20 cellular contexts compared by ENCODE assay signal in genomic region chr4:99402765-99403164, GRCh38. TPM values are rescaled to one million over a fixed set of nuclear protein-coding genes. Genes with fewer than 3 reads are reported as not detected.
A peak's percentile ranks its signal among the peaks of the same experiment; 100 is the strongest.
DNase-seq lines count a peak whose midpoint lies in the region; ATAC-seq, FAIRE-seq and TF ChIP-seq lines count a peak whose summit lies in the region.
"Had no signal": no experiment of that assay in that cellular context is flagged by ENCODE, and none has a peak within 500 bp of the region (broad histone marks: within the 10 kb centered on the region; RNA-seq: fewer than 3 reads in every experiment).

No MANE protein-coding gene starts in this region.

- no peak overlapping the region for H3K18ac ChIP-seq in mesenchymal stem cell (ENCODE audit: low read depth in 1 of 2, low read length in 2 of 2)

- H3K9me3 ChIP-seq in K562 (replicated peaks; ENCODE audit: control insufficient read depth, insufficient read depth, low read depth, low read length) (no peaks in the 10 kb centered on the region), mesenchymal stem cell (ENCODE audit: control insufficient read depth, low read length) (no peaks in the 10 kb centered on the region)
- H3K9me3 ChIP-seq in CD4-positive, alpha-beta T cell (ENCODE audit: control insufficient read depth, low read length): no peaks in the 10 kb centered on the region
- H3K9me3 ChIP-seq: testis had no signal

- no peaks in the 10 kb centered on the region for H3K36me3 Mint-ChIP-seq in GM23338 (ENCODE audit: low read depth)
- no peaks in the 10 kb centered on the region for H3K36me3 Mint-ChIP-seq in CD4-positive, alpha-beta T cell (ENCODE audit: low read depth)
- H3K36me3 Mint-ChIP-seq: mesothelial cell of epicardium had no signal

- H3K4me2 ChIP-seq in GM23338 (no peak overlapping the region), K562 (ENCODE audit: insufficient read depth, low read length) (no peak overlapping the region), mesenchymal stem cell (ENCODE audit: low read length, poor library complexity, severe bottlenecking) (no peak overlapping the region)

- H4K20me1 ChIP-seq in GM23338 (replicated peaks; ENCODE audit: insufficient read depth) (no peaks in the 10 kb centered on the region), K562 (replicated peaks; ENCODE audit: control insufficient read depth, insufficient read depth, low read length) (no peaks in the 10 kb centered on the region)

- H3K4me1 ChIP-seq in GM23338 (ENCODE audit: insufficient read depth) (peaks cover 17% of the 10 kb centered on the region), K562 (replicated peaks in 1 of 2; ENCODE audit: control insufficient read depth in 2 of 2, insufficient read depth in 2 of 2, low read length in 2 of 2) (no peaks in the 10 kb centered on the region), mesenchymal stem cell (ENCODE audit: control insufficient read depth, insufficient read depth, low read depth, low read length) (peaks cover 4% of the 10 kb centered on the region)

- H2BK15ac ChIP-seq in mesenchymal stem cell (ENCODE audit: low read depth, poor library complexity, severe bottlenecking): no peak overlapping the region

- no peak overlapping the region for H3K27ac Mint-ChIP-seq in GM23338
- H3K27ac Mint-ChIP-seq in CD4-positive, alpha-beta T cell: no peak overlapping the region
- H3K27ac Mint-ChIP-seq: activated CD4-positive, alpha-beta T cell treated with anti-CD3 and anti-CD28 coated beads, Interleukin-2, amount 10 ng/mL, durations not matched to agents 24 days and 14 days; mesothelial cell of epicardium had no signal

- H3K36me3 ChIP-seq in GM23338 (ENCODE audit: insufficient read depth): no peaks in the 10 kb centered on the region
- no peaks in the 10 kb centered on the region for H3K36me3 ChIP-seq in K562 (ENCODE audit: control insufficient read depth, insufficient read depth, low read length)
- H3K36me3 ChIP-seq in mesenchymal stem cell (ENCODE audit: control insufficient read depth in 1 of 2, insufficient read depth in 2 of 2, low read depth in 1 of 2, low read length in 2 of 2): no peaks in the 10 kb centered on the region

- H2BK12ac ChIP-seq in mesenchymal stem cell (ENCODE audit: low read length in 2 of 2): no peak overlapping the region

- peaks cover 4% of the 10 kb centered on the region for H3K27me3 Mint-ChIP-seq in GM23338 (ENCODE audit: insufficient read depth, low read depth, poor library complexity)
- H3K27me3 Mint-ChIP-seq in CD4-positive, alpha-beta T cell: no peaks in the 10 kb centered on the region

- H3K9me2 ChIP-seq in GM23338 (ENCODE audit: insufficient read depth): no peaks in the 10 kb centered on the region; the same call in 1 of the 2 replicates

- H3K9ac ChIP-seq in K562 (ENCODE audit: insufficient read depth in 1 of 2, low read depth in 2 of 2, low read length in 2 of 2) (no peak overlapping the region), mesenchymal stem cell (ENCODE audit: low read length) (peak overlapping the region; percentile 80)

- no peak overlapping the region for H4K8ac ChIP-seq in mesenchymal stem cell (ENCODE audit: low read length)

- BruUV-seq in K562 (replicated peaks; lab: Mats Ljungman, UMichigan): no TSS peak

- H2BK5ac ChIP-seq in mesenchymal stem cell (ENCODE audit: low read depth, low read length, poor library complexity, severe bottlenecking): no peak overlapping the region

- intact Hi-C loops in K562 (cut with micrococcal nuclease): no loop called here
- intact Hi-C loops in CD4-positive, alpha-beta T cell (cut with DNase I, micrococcal nuclease): loop anchor here in 1 of 2 experiments (10.0 kb wide), 2 partner anchors 402 to 408 kb away; partner anchors contain the start of gene METAP1

- H3K14ac ChIP-seq in mesenchymal stem cell (ENCODE audit: low read length in 2 of 2): no peak overlapping the region

- H3K79me2 ChIP-seq in GM23338 (replicated peaks; ENCODE audit: insufficient read depth) (no peaks in the 10 kb centered on the region), K562 (ENCODE audit: control insufficient read depth, insufficient read depth, low read length) (no peaks in the 10 kb centered on the region)

- TF ChIP-seq CTCF in GM23338 (conservative IDR thresholded peaks at IDR 0.05; ENCODE audit: low read depth in 2 of 2) (peak; percentile 53 to 56), K562 (IDR thresholded peaks at IDR 0.05 in 2 of 3, conservative IDR thresholded peaks at IDR 0.05 in 1 of 3; ENCODE audit: insufficient read depth in 2 of 3, low read depth in 1 of 3, low read length in 3 of 3) (peak; percentile 29 to 39 (median 38); a peak in 4 of 6 replicates), GM10248 (IDR thresholded peaks at IDR 0.05; ENCODE audit: control extremely low read depth, extremely low read depth, low read depth, missing control alignments) (no peak)
- TF ChIP-seq CTCF in CD4-positive, alpha-beta T cell (IDR thresholded peaks at IDR 0.05): no peak

- DNase-seq in ACHN (peak; percentile 10), GM23338 (ENCODE audit: low spot score) (peak; percentile 38), K562 (ENCODE audit: extremely low read depth in 1 of 4, low spot score in 3 of 4) (peak in 1 of 4 experiments; percentile 6), mesenchymal stem cell (no peak), GM10248 (ENCODE audit: extremely low spot score) (no peak), GM19240 (ENCODE audit: insufficient read length, low spot score) (no peak), NCI-H1105 treated with DMSO at 0.1 percent for 48 hours (lab: John Stamatoyannopoulos, UW) (no peak)
- DNase-seq in CD4-positive, alpha-beta T cell: no peak
- DNase-seq: activated CD4-positive, alpha-beta T cell treated with anti-CD3 and anti-CD28 coated beads, Interleukin-2, amount 10 ng/mL, durations not matched to agents 24 days and 14 days; activated T-cell treated with anti-CD3 and anti-CD28 coated beads, Interleukin-2, amount 50 U/mL, for 48 hours; dermis blood vessel endothelial cell; DMS79; NCI-H1694; NCI-H524; stimulated activated CD4-positive, alpha-beta T cell treated with anti-CD3 and anti-CD28 coated beads, Interleukin-12 subunit alpha, Interleukin-12 subunit beta, amount 100 ng/mL, for 4 hours; testis had no signal

- no peak overlapping the region for H2BK120ac ChIP-seq in mesenchymal stem cell (ENCODE audit: low read depth, low read length)

- H3K9me3 Mint-ChIP-seq in GM23338: peaks cover 7% of the 10 kb centered on the region; the same call in 1 of the 3 replicates
- no peaks in the 10 kb centered on the region for H3K9me3 Mint-ChIP-seq in CD4-positive, alpha-beta T cell
- H3K9me3 Mint-ChIP-seq: activated CD4-positive, alpha-beta T cell treated with anti-CD3 and anti-CD28 coated beads, Interleukin-2, amount 10 ng/mL, durations not matched to agents 24 days and 14 days had no signal

- no peak overlapping the region for H3K4me3 Mint-ChIP-seq in GM23338
- no peak overlapping the region for H3K4me3 Mint-ChIP-seq in CD4-positive, alpha-beta T cell
- H3K4me3 Mint-ChIP-seq: activated CD4-positive, alpha-beta T cell treated with anti-CD3 and anti-CD28 coated beads, Interleukin-2, amount 10 ng/mL, durations not matched to agents 24 days and 14 days; mesothelial cell of epicardium had no signal

- FAIRE-seq in K562 (lab: Jason Lieb, UNC): no peak

- H3K27ac ChIP-seq in GM23338 (ENCODE audit: low read depth) (no peak overlapping the region), K562 (ENCODE audit: extremely low read depth, low read depth, low read length) (no peak overlapping the region), mesenchymal stem cell (ENCODE audit: low read length, poor library complexity, severe bottlenecking) (peak overlapping the region; percentile 98)
- H3K27ac ChIP-seq in CD4-positive, alpha-beta T cell (ENCODE audit: low read depth, low read length): no peak overlapping the region

- 3% methylated on average over 3 of the region's 3 CpGs for WGBS in K562 (ENCODE audit: insufficient coverage, low coverage, missing lambda C conversion rate)
- 82% methylated on average over 2 of the region's 3 CpGs for WGBS in mesenchymal stem cell

- H4K91ac ChIP-seq in mesenchymal stem cell (ENCODE audit: low read length): no peak overlapping the region

- ATAC-seq in GM23338 (no peak), K562 (peak; percentile 64; the same call in 2 of the 3 replicates)
- ATAC-seq in CD4-positive, alpha-beta T cell (ENCODE audit: poor library complexity): no peak

- no peak overlapping the region for H2AFZ ChIP-seq in GM23338
- H2AFZ ChIP-seq in K562 (ENCODE audit: low read depth, low read length): no peak overlapping the region
- H2AFZ ChIP-seq in mesenchymal stem cell (ENCODE audit: low read depth, low read length): no peak overlapping the region

- POLR2A ChIA-PET in K562 (lab: Yijun Ruan, JAX): interaction anchor here (1.0 kb wide), 1 partner anchor 130 kb away, joined by 3 read pairs; no protein-coding TSS in a partner anchor
- POLR2A ChIA-PET in GM10248 (lab: Yijun Ruan, JAX): no interaction called here
- POLR2A ChIA-PET in CD4-positive, alpha-beta T cell (lab: Charles Lee): no interaction called here

- TF ChIP-seq POLR2A in K562 (conservative IDR thresholded peaks at IDR 0.05): no peak

- no peaks in the 10 kb centered on the region for H3F3A ChIP-seq in GM23338 (replicated peaks; ENCODE audit: low read depth)

- peaks cover 19% of the 10 kb centered on the region for H3K4me1 Mint-ChIP-seq in GM23338
- peaks cover 5% of the 10 kb centered on the region for H3K4me1 Mint-ChIP-seq in CD4-positive, alpha-beta T cell (ENCODE audit: low read depth)

- H3K27me3 ChIP-seq in GM23338 (ENCODE audit: insufficient read depth) (no peaks in the 10 kb centered on the region), K562 (ENCODE audit: control insufficient read depth in 2 of 2, insufficient read depth in 2 of 2, low read length in 2 of 2) (no peaks in the 10 kb centered on the region), mesenchymal stem cell (ENCODE audit: control insufficient read depth in 1 of 2, insufficient read depth in 1 of 2, low read length in 2 of 2) (no peaks in the 10 kb centered on the region)
- no peaks in the 10 kb centered on the region for H3K27me3 ChIP-seq in CD4-positive, alpha-beta T cell (ENCODE audit: control insufficient read depth, insufficient read depth, low read length)
- H3K27me3 ChIP-seq: testis had no signal

- no peak overlapping the region for H3K23ac ChIP-seq in mesenchymal stem cell (ENCODE audit: low read length in 2 of 2)

- TF ChIP-seq RAD21 in K562 (CRISPR knock-in tag; conservative IDR thresholded peaks at IDR 0.05 in 1 of 2, IDR thresholded peaks at IDR 0.05 in 1 of 2): peak in 1 of 2 experiments; percentile 25; a peak in 1 of 4 replicates

- CTCF ChIA-PET in K562 (lab: Yijun Ruan, JAX; ENCODE audit: low intra/inter-chr PET ratio): no interaction called here
- CTCF ChIA-PET in GM10248 (lab: Yijun Ruan, JAX): interaction anchor here (1.2 to 1.9 kb wide), 5 partner anchors 11 to 461 kb away, joined by 3 to 5 read pairs (median 3); partner anchors contain the start of gene METAP1
- CTCF ChIA-PET in CD4-positive, alpha-beta T cell (lab: Charles Lee): no interaction called here

- H3K4me3 ChIP-seq in GM23338 (no peak overlapping the region), K562 (no peak overlapping the region), mesenchymal stem cell (ENCODE audit: insufficient read depth in 1 of 2, low read depth in 1 of 2, low read length in 2 of 2) (no peak overlapping the region)
- H3K4me3 ChIP-seq: testis had no signal

- no peak for TF ChIP-seq EP300 in K562 (IDR thresholded peaks at IDR 0.05; ENCODE audit: low read length)

- in situ Hi-C loops in ACHN (cut with HindIII; ENCODE audit: low pct_ligation_motif_present, low pct_unique_long_range_greater_than_20kb, low sequenced_read_pairs) (no loop called here), K562 (cut with MboI) (loop anchor here (10.0 to 25.0 kb wide), 2 partner anchors 658 to 940 kb away; no protein-coding TSS in a partner anchor)

- H2AK5ac ChIP-seq in mesenchymal stem cell (ENCODE audit: low read length, severe bottlenecking): peak overlapping the region; percentile 95

- no peaks in the 10 kb centered on the region for H3K9me1 ChIP-seq in K562 (ENCODE audit: control insufficient read depth, insufficient read depth, low read length)

- no peaks in the 10 kb centered on the region for H3K79me1 ChIP-seq in mesenchymal stem cell (replicated peaks; ENCODE audit: low read length, poor library complexity, severe bottlenecking)

- H3K4ac ChIP-seq in mesenchymal stem cell (ENCODE audit: low read depth in 1 of 2, low read length in 2 of 2): no peak overlapping the region

RNA-seq across cellular contexts. Expression of gene ADH7, which starts 32.4 kb away (rescaled TPM):
- not detected in 2 replicates for total RNA-seq in GM23338 (2014; rRNA removed; shearing (Covaris generic))
- polyA plus RNA-seq in GM23338 (2016; fragmentation: Nextera tagmentation; extraction: Ambion mirVana): not detected in 2 replicates
- total RNA-seq in K562 (2011; cell fraction: chromatin; rRNA removed; ENCODE audit: low replicate concordance): not detected in 2 replicates
- total RNA-seq in K562 (2011; cell fraction: nucleolus; rRNA removed): not detected in 2 replicates
- not detected in 2 replicates for total RNA-seq in K562 (2011; cell fraction: nucleoplasm; rRNA removed)
- total RNA-seq in K562 (2014; rRNA removed): not detected in 2 replicates
- not detected in 2 replicates for total RNA-seq in K562 (2014; rRNA removed; fragmentation: Illumina TruSeq; extraction: Trizol)
- not detected in 2 replicates for total RNA-seq in K562 (2015; rRNA removed; fragmentation: Illumina TruSeq; extraction: Trizol)
- not detected in 2 replicates for total RNA-seq in K562 (2021)
- not detected in 2 replicates for polyA plus RNA-seq in K562 (2011; rRNA removed)
- polyA plus RNA-seq in K562 (2011; cell fraction: cytosol; rRNA removed): not detected in 2 replicates
- not detected in 2 replicates for polyA plus RNA-seq in K562 (2011; cell fraction: nucleus; rRNA removed)
- not detected in 2 replicates for polyA plus RNA-seq in K562 (2012)
- polyA plus RNA-seq in K562 (2014; fragmentation: Illumina TruSeq; extraction: Trizol): not detected in 2 replicates
- not detected for polyA plus RNA-seq in K562 (2014; fragmentation: Nextera tagmentation; extraction: Ambion mirVana)
- not detected in 2 replicates for polyA plus RNA-seq in K562 (2014; rRNA removed)
- polyA minus RNA-seq in K562 (2011; rRNA and poly(A)+ RNA removed): not detected in 2 replicates
- not detected in 2 replicates for polyA minus RNA-seq in K562 (2011; cell fraction: cytosol; rRNA and poly(A)+ RNA removed)
- not detected in 2 replicates for polyA minus RNA-seq in K562 (2011; cell fraction: nucleus; rRNA and poly(A)+ RNA removed)
- not detected for polyA plus RNA-seq in mesenchymal stem cell (2013, experiment 1 of 2)
- polyA plus RNA-seq in mesenchymal stem cell (2013, experiment 2 of 2): not detected
- total RNA-seq in CD4-positive, alpha-beta T cell: not detected
- total RNA-seq: activated CD4-positive, alpha-beta T cell treated with anti-CD3 and anti-CD28 coated beads, Interleukin-2, amount 10 ng/mL, durations not matched to agents 24 days and 14 days; dermis blood vessel endothelial cell; GM12878; mesothelial cell of epicardium; omental fat pad; testis had no signal
- polyA plus RNA-seq: fibroblast of lung, GM12878 had no signal

RNA-seq across cellular contexts. Expression of gene ADH1C, which starts 50.2 kb away (rescaled TPM):
- total RNA-seq in GM23338 (2014; rRNA removed; shearing (Covaris generic)): not detected in 2 replicates
- polyA plus RNA-seq in GM23338 (2016; fragmentation: Nextera tagmentation; extraction: Ambion mirVana): not detected in 2 replicates
- total RNA-seq in K562 (2011; cell fraction: chromatin; rRNA removed; ENCODE audit: low replicate concordance): not detected in 2 replicates
- total RNA-seq in K562 (2011; cell fraction: nucleolus; rRNA removed): not detected in 2 replicates
- not detected in 2 replicates for total RNA-seq in K562 (2011; cell fraction: nucleoplasm; rRNA removed)
- not detected in 2 replicates for total RNA-seq in K562 (2014; rRNA removed)
- not detected in 2 replicates for total RNA-seq in K562 (2014; rRNA removed; fragmentation: Illumina TruSeq; extraction: Trizol)
- not detected in 2 replicates for total RNA-seq in K562 (2015; rRNA removed; fragmentation: Illumina TruSeq; extraction: Trizol)
- 0.34 and 0.40 TPM in 2 replicates for total RNA-seq in K562 (2021)
- not detected in 2 replicates for polyA plus RNA-seq in K562 (2011; rRNA removed)
- polyA plus RNA-seq in K562 (2011; cell fraction: cytosol; rRNA removed): not detected in 2 replicates
- polyA plus RNA-seq in K562 (2011; cell fraction: nucleus; rRNA removed): not detected in 2 replicates
- not detected in 2 replicates for polyA plus RNA-seq in K562 (2012)
- not detected in 2 replicates for polyA plus RNA-seq in K562 (2014; fragmentation: Illumina TruSeq; extraction: Trizol)
- not detected for polyA plus RNA-seq in K562 (2014; fragmentation: Nextera tagmentation; extraction: Ambion mirVana)
- polyA plus RNA-seq in K562 (2014; rRNA removed): not detected in 2 replicates
- not detected in 2 replicates for polyA minus RNA-seq in K562 (2011; rRNA and poly(A)+ RNA removed)
- polyA minus RNA-seq in K562 (2011; cell fraction: cytosol; rRNA and poly(A)+ RNA removed): not detected in 2 replicates
- not detected in 2 replicates for polyA minus RNA-seq in K562 (2011; cell fraction: nucleus; rRNA and poly(A)+ RNA removed)
- polyA plus RNA-seq in mesenchymal stem cell (2013, experiment 1 of 2): not detected
- not detected for polyA plus RNA-seq in mesenchymal stem cell (2013, experiment 2 of 2)
- not detected for total RNA-seq in CD4-positive, alpha-beta T cell
- total RNA-seq: activated CD4-positive, alpha-beta T cell treated with anti-CD3 and anti-CD28 coated beads, Interleukin-2, amount 10 ng/mL, durations not matched to agents 24 days and 14 days; dermis blood vessel endothelial cell had no signal

Comparison
In these comparisons a context has a peak if more than half of its experiments do, and no peak if none do; other contexts are left out.
1. DNase-seq: peak in ACHN (single experiment) and GM23338 (single experiment); none in mesenchymal stem cell (single experiment), GM10248 (single experiment), GM19240 (single experiment), CD4-positive, alpha-beta T cell (0 of 10) and NCI-H1105 treated with DMSO at 0.1 percent for 48 hours (single experiment).
2. CTCF ChIP-seq: peak in GM23338 (2 of 2) and K562 (3 of 3); none in GM10248 (single experiment) and CD4-positive, alpha-beta T cell (single experiment).